Comparison of ENCODE assay signal across 10 cellular contexts in genomic region chr14:75515631-75515999, GRCh38. TPM values are rescaled to one million over a fixed set of nuclear protein-coding genes. Genes with fewer than 3 reads are reported as not detected.
DNase-seq lines count a peak whose midpoint lies in the region; ATAC-seq and FAIRE-seq lines count a peak whose summit lies in the region.
"Had no signal": no experiment of that assay in that cellular context is flagged by ENCODE, and none has a peak within 500 bp of the region (broad histone marks: within the 10 kb centered on the region; RNA-seq: fewer than 3 reads in every experiment).

No MANE protein-coding gene starts in this region.

- H3K4me3 ChIP-seq in muscle layer of duodenum (ENCODE audit: low read depth in 1 of 2, low read length in 2 of 2): peak overlapping the region; percentile 59 to 61
- H3K4me3 ChIP-seq in small intestine (ENCODE audit: low read depth in 1 of 2, low read length in 2 of 2): peak overlapping the region in 1 of 2 donors; percentile 36

- H3K27me3 ChIP-seq in muscle layer of duodenum (ENCODE audit: low read depth, low read length): no peaks in the 10 kb centered on the region
- no peaks in the 10 kb centered on the region for H3K27me3 ChIP-seq in small intestine (ENCODE audit: control insufficient read depth in 2 of 2, insufficient read depth in 2 of 2, low read length in 2 of 2)

- H3K4me1 Mint-ChIP-seq in T-helper 17 cell: peaks cover 26% of the 10 kb centered on the region

- H3K36me3 ChIP-seq in muscle layer of duodenum (ENCODE audit: control insufficient read depth in 1 of 2, insufficient read depth in 2 of 2, low read length in 2 of 2) (no peaks in the 10 kb centered on the region), small intestine (ENCODE audit: control insufficient read depth in 2 of 2, insufficient read depth in 2 of 2, low read length in 2 of 2) (no peaks in the 10 kb centered on the region)

- H3K27me3 Mint-ChIP-seq in T-helper 17 cell: no peaks in the 10 kb centered on the region

- peak overlapping the region; percentile 96 for H3K27ac Mint-ChIP-seq in T-helper 17 cell

- DNase-seq in T-helper 17 cell (no peak), T1000 (lab: John Stamatoyannopoulos, UW) (no peak), NCI-H1694 (lab: John Stamatoyannopoulos, UW) (no peak), NCI-H1930 (lab: John Stamatoyannopoulos, UW) (no peak), small intestine (no peak)

- H3K9me3 ChIP-seq in T-helper 17 cell (ENCODE audit: control insufficient read depth, low read length, poor library complexity, severe bottlenecking): no peaks in the 10 kb centered on the region
- peaks cover 0 to 5% of the 10 kb centered on the region in 2 donors for H3K9me3 ChIP-seq in muscle layer of duodenum (ENCODE audit: control insufficient read depth in 1 of 2, low read length in 2 of 2)
- H3K9me3 ChIP-seq in small intestine (ENCODE audit: control insufficient read depth, low read depth): no peaks in the 10 kb centered on the region

- no peaks in the 10 kb centered on the region for H3K36me3 Mint-ChIP-seq in T-helper 17 cell (ENCODE audit: low read depth)

- no peak for FAIRE-seq in small intestine (lab: Jason Lieb, UNC)

- H3K27ac ChIP-seq in muscle layer of duodenum (ENCODE audit: low read length): no peak overlapping the region
- no peak overlapping the region for H3K27ac ChIP-seq in small intestine (ENCODE audit: low read depth in 1 of 2, low read length in 1 of 2)

- H3K4me1 ChIP-seq in muscle layer of duodenum (ENCODE audit: control insufficient read depth in 1 of 2, insufficient read depth in 2 of 2, low read length in 2 of 2) (peaks cover 0 to 6% of the 10 kb centered on the region in 2 donors), small intestine (ENCODE audit: control insufficient read depth in 2 of 2, insufficient read depth in 1 of 2, low read depth in 1 of 2, low read length in 1 of 2) (peaks cover 0 to 3% of the 10 kb centered on the region in 2 donors)

- H3K4me3 Mint-ChIP-seq in T-helper 17 cell: peak overlapping the region; percentile 92

- WGBS in small intestine, 3 donors: 40 to 59% (median 50%) methylated on average over 7 of the region's 7 CpGs

- ATAC-seq in GM18907 (IDR thresholded peaks at IDR 0.05; ENCODE audit: unreplicated experiment) (peak; percentile 52), HG02763 (IDR thresholded peaks at IDR 0.05; ENCODE audit: unreplicated experiment) (peak; percentile 24), T-helper 17 cell (peak; percentile 55)

RNA-seq across cellular contexts. Expression of gene BATF, which starts 6.7 kb away (rescaled TPM):
- 10 to 100 TPM; 20.3 to 21.3 TPM for total RNA-seq in T-helper 17 cell
- polyA plus RNA-seq in small intestine: 1 to 10 TPM; 4.0 to 5.9 (median 5.4) TPM
- total RNA-seq: epithelial cell of proximal tubule, NCI-H460 had no signal
